ENCODE assay signal across 13 cellular contexts in the genomic region with DNA sequence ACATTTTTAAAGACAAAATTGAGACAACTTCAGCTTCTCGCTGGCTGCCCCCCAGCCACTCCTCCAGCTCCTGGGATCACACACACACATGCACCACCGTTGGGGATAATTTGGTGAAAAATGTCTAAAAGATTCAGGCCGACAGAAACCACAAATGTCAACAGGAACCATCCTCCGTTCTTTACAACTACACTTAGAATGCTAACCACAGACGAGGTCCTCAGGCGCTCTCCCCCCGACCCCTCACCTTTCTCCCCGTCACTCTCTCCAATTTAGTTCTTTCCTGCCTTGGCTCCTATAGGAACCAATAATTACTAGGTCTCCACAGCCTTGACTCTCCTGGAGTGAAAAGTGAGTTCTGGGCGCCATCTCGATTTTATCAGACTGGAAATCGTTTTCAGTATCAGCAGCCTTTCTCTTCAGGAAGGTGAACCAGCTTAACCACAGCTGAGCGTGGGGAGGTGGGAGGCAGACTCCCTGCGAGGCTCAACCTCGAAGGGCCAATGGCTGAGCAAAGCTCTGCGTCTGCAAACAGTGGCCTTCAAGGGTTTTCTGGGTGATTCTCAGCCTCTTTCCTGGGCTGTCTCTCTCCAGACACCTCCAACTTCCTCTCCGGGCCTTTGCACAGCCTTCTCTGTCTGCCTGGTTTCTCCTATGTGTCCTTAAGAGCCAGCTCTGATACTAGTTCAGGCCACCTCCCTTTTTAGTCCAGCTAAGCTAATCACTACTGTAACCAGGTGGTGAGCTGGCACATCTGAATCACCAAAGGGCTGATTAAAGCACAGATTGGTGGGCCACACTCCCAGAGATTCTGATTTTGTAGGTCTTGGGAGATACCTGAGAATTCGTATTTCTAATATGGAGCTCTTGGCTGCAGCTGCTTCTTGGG.
A peak's percentile ranks its signal among the peaks of the same experiment; 100 is the strongest.
DNase-seq lines count a peak whose midpoint lies in the region; ATAC-seq and TF ChIP-seq lines count a peak whose summit lies in the region.
"Had no signal": no experiment of that assay in that cellular context is flagged by ENCODE, and none has a peak within 500 bp of the region (broad histone marks: within the 10 kb centered on the region; RNA-seq: fewer than 3 reads in every experiment).

No MANE protein-coding gene starts in this region.

- DNase-seq in activated CD4-positive, alpha-beta T cell treated with anti-CD3 and anti-CD28 coated beads, Interleukin-2, amount 50 U/mL, for 4 hours, result peak; percentile 13 to 22
- peak; percentile 67 for DNase-seq in central memory CD4-positive, alpha-beta T cell
- peak; percentile 22 for DNase-seq in stimulated activated CD4-positive, alpha-beta T cell treated with anti-CD3 and anti-CD28 coated beads, Interleukin-4, amount 100 ng/mL, for 24 hours
- DNase-seq in NAMALWA (ENCODE audit: low spot score), result no peak
- DNase-seq: cortex of kidney, NCI-H1105 treated with DMSO at 0.1 percent for 48 hours, NCI-H446 treated with DMSO at 0.1 percent for 48 hours, retina had no signal

- H3K9me2 ChIP-seq in Loucy (replicated peaks; ENCODE audit: low read depth, low read length), result no peaks in the 10 kb centered on the region

- H3K27me3 ChIP-seq in Loucy (ENCODE audit: insufficient read depth, low read length, poor library complexity, severe bottlenecking), result no peaks in the 10 kb centered on the region
- H3K27me3 ChIP-seq: tibial artery had no signal

- peak overlapping the region; percentile 76 for H3K4me3 ChIP-seq in Loucy (ENCODE audit: low read length, poor library complexity, severe bottlenecking)
- H3K4me3 ChIP-seq: tibial artery had no signal

- peaks cover 62% of the 10 kb centered on the region for H3K4me1 ChIP-seq in Loucy (ENCODE audit: insufficient read depth, low read length, poor library complexity, severe bottlenecking)

- H3K36me3 ChIP-seq in Loucy (ENCODE audit: insufficient read depth, low read length), result no peaks in the 10 kb centered on the region
- H3K36me3 ChIP-seq: tibial artery had no signal

- peak overlapping the region; percentile 86 for H3K9ac ChIP-seq in Loucy (ENCODE audit: low read depth, low read length, poor library complexity, severe bottlenecking)

- peaks cover 8% of the 10 kb centered on the region; the same call in 1 of the 2 replicates for H3K79me2 ChIP-seq in Loucy (ENCODE audit: insufficient read depth, low read length)

- H2AFZ ChIP-seq in Loucy (ENCODE audit: low read length), result peak overlapping the region; percentile 75

- ATAC-seq in HG03432 (IDR thresholded peaks at IDR 0.05; ENCODE audit: unreplicated experiment), result no peak
- no peak for ATAC-seq in GM18502 (IDR thresholded peaks at IDR 0.05; ENCODE audit: poor library complexity, unreplicated experiment)
- ATAC-seq: HCT116 had no signal

- no peaks in the 10 kb centered on the region for H3K9me3 ChIP-seq in Loucy (ENCODE audit: insufficient read depth, low read depth, low read length)
- H3K9me3 ChIP-seq: tibial artery had no signal

- H3F3A ChIP-seq in Loucy (ENCODE audit: low read depth), result peaks cover 17% of the 10 kb centered on the region; the same call in 1 of the 2 replicates

- H4K20me1 ChIP-seq in Loucy (ENCODE audit: insufficient read depth, low read length, poor library complexity, severe bottlenecking), result no peaks in the 10 kb centered on the region

- peak overlapping the region; percentile 93 for H3K4me2 ChIP-seq in Loucy (ENCODE audit: low read depth, low read length, poor library complexity, severe bottlenecking)

- TF ChIP-seq CTCF in Loucy (conservative IDR thresholded peaks at IDR 0.05; ENCODE audit: low read length), result no peak
